ENCODE assay signal across 28 cellular contexts in genomic region chr6:130840050-130840449, GRCh38. TPM values are rescaled to one million over a fixed set of nuclear protein-coding genes. Genes with fewer than 3 reads are reported as not detected.
"Had no signal": no experiment of that assay in that cellular context is flagged by ENCODE, and none has a peak within 500 bp of the region (broad histone marks: within the 10 kb centered on the region; RNA-seq: fewer than 3 reads in every experiment).

No MANE protein-coding gene starts in this region.

- H3K9me3 Mint-ChIP-seq: activated T-cell treated with anti-CD3 and anti-CD28 coated beads, Interleukin-2, amount 50 U/mL, for 24 hours; activated T-helper 17 cell treated with anti-CD3 and anti-CD28 coated beads, Interleukin-2, amount 50 U/mL, for 72 hours; mesothelial cell of epicardium; naive thymus-derived CD8-positive, alpha-beta T cell; neural progenitor cell had no signal

- H3K9ac ChIP-seq: neural progenitor cell had no signal

- H3K27ac Mint-ChIP-seq: activated CD8-positive, alpha-beta T cell treated with anti-CD3 and anti-CD28 coated beads, Interleukin-2, amount 10 ng/mL, durations not matched to agents 7 days and 5 days; activated naive CD8-positive, alpha-beta T cell; activated T-cell treated with anti-CD3 and anti-CD28 coated beads, Interleukin-2, amount 50 U/mL, for 24 hours; activated T-helper 17 cell treated with anti-CD3 and anti-CD28 coated beads, Interleukin-2, amount 50 U/mL, for 72 hours; mesothelial cell of epicardium; neural progenitor cell had no signal

- ATAC-seq: activated CD8-positive, alpha-beta T cell treated with anti-CD3 and anti-CD28 coated beads, Interleukin-2, amount 10 ng/mL, durations not matched to agents 7 days and 5 days; activated T-helper 17 cell treated with anti-CD3 and anti-CD28 coated beads, Interleukin-2, amount 50 U/mL, for 72 hours; gastrocnemius medialis; left ventricle myocardium superior; naive thymus-derived CD8-positive, alpha-beta T cell had no signal

- H3K36me3 ChIP-seq: adrenal gland, ascending aorta, brain microvascular endothelial cell, gastrocnemius medialis, neural progenitor cell, WERI-Rb-1 had no signal

- DNase-seq: activated CD4-positive, alpha-beta T cell treated with anti-CD3 and anti-CD28 coated beads for 1 hour; activated CD4-positive, alpha-beta T cell treated with anti-CD3 and anti-CD28 coated beads, Interleukin-2, amount 50 U/mL, for 1 hour; activated CD8-positive, alpha-beta memory T cell treated with anti-CD3 and anti-CD28 coated beads, Interleukin-2, amount 50 U/mL, for 4 hours; activated CD8-positive, alpha-beta T cell treated with anti-CD3 and anti-CD28 coated beads, Interleukin-2, amount 10 ng/mL, durations not matched to agents 7 days and 5 days; activated naive CD4-positive, alpha-beta T cell; activated T-cell treated with anti-CD3 and anti-CD28 coated beads, Interleukin-2, amount 50 U/mL, for 24 hours; adrenal gland; brain microvascular endothelial cell; central memory CD4-positive, alpha-beta T cell; dermis blood vessel endothelial cell; effector CD8-positive, alpha-beta T cell; gastrocnemius medialis; hypothalamus; left ventricle myocardium superior; mammary epithelial cell; naive thymus-derived CD8-positive, alpha-beta T cell; stimulated activated CD4-positive, alpha-beta T cell treated with anti-CD3 and anti-CD28 coated beads, Interleukin-2, amount 100 ng/mL, for 48 hours; stimulated activated naive CD4-positive, alpha-beta T cell; WERI-Rb-1 had no signal

- H3K27me3 ChIP-seq: adrenal gland, ascending aorta, brain microvascular endothelial cell, esophagus muscularis mucosa, gastrocnemius medialis, neural progenitor cell had no signal

- H3K4me3 ChIP-seq: adrenal gland, ascending aorta, esophagus muscularis mucosa, gastrocnemius medialis, neural progenitor cell had no signal

- H3K4me1 ChIP-seq: adrenal gland, ascending aorta, gastrocnemius medialis, neural progenitor cell had no signal

- H3K27ac ChIP-seq: adrenal gland, ascending aorta, brain microvascular endothelial cell, esophagus muscularis mucosa, neural progenitor cell, WERI-Rb-1 had no signal

- H3K27me3 Mint-ChIP-seq: activated naive CD8-positive, alpha-beta T cell; activated T-cell treated with anti-CD3 and anti-CD28 coated beads, Interleukin-2, amount 50 U/mL, for 24 hours; activated T-helper 17 cell treated with anti-CD3 and anti-CD28 coated beads, Interleukin-2, amount 50 U/mL, for 72 hours; naive thymus-derived CD8-positive, alpha-beta T cell had no signal

- H3K9me3 ChIP-seq: adrenal gland, ascending aorta, esophagus muscularis mucosa, gastrocnemius medialis had no signal

- H3K4me3 Mint-ChIP-seq: activated CD8-positive, alpha-beta T cell treated with anti-CD3 and anti-CD28 coated beads, Interleukin-2, amount 10 ng/mL, durations not matched to agents 7 days and 5 days; activated naive CD8-positive, alpha-beta T cell; activated T-cell treated with anti-CD3 and anti-CD28 coated beads, Interleukin-2, amount 50 U/mL, for 24 hours; activated T-helper 17 cell treated with anti-CD3 and anti-CD28 coated beads, Interleukin-2, amount 50 U/mL, for 72 hours; mesothelial cell of epicardium; naive thymus-derived CD8-positive, alpha-beta T cell; neural progenitor cell had no signal

- H3K36me3 Mint-ChIP-seq: activated naive CD8-positive, alpha-beta T cell; mesothelial cell of epicardium; naive thymus-derived CD8-positive, alpha-beta T cell had no signal

- H3K4me1 Mint-ChIP-seq: activated T-helper 17 cell treated with anti-CD3 and anti-CD28 coated beads, Interleukin-2, amount 50 U/mL, for 72 hours; mesothelial cell of epicardium had no signal

- H2AFZ ChIP-seq: neural progenitor cell had no signal

- H3K4me2 ChIP-seq: neural progenitor cell had no signal

RNA-seq across cellular contexts. Expression of gene SMLR1, which starts 12.8 kb away (rescaled TPM):
- total RNA-seq: activated CD8-positive, alpha-beta T cell treated with anti-CD3 and anti-CD28 coated beads, Interleukin-2, amount 10 ng/mL, durations not matched to agents 7 days and 5 days; activated T-helper 17 cell treated with anti-CD3 and anti-CD28 coated beads, Interleukin-2, amount 50 U/mL, for 72 hours; ascending aorta; dermis blood vessel endothelial cell; esophagus muscularis mucosa; gastrocnemius medialis; left ventricle myocardium superior; mammary epithelial cell; mesothelial cell of epicardium; naive thymus-derived CD8-positive, alpha-beta T cell; omental fat pad; posterior vena cava; ureter had no signal
- polyA plus RNA-seq: mammary epithelial cell; naive thymus-derived CD8-positive, alpha-beta T cell had no signal
